Comparison of ENCODE assay signal across 18 cellular contexts in genomic region chr14:101830271-101830670, GRCh38.
DNase-seq lines count a peak whose midpoint lies in the region; ATAC-seq and TF ChIP-seq lines count a peak whose summit lies in the region.
"Had no signal": no experiment of that assay in that cellular context is flagged by ENCODE, and none has a peak within 500 bp of the region (broad histone marks: within the 10 kb centered on the region; RNA-seq: fewer than 3 reads in every experiment).

No MANE protein-coding gene starts in this region.

- intact Hi-C loops in left lung (cut with DNase I): no loop called here

- no peaks in the 10 kb centered on the region for H3K9me3 ChIP-seq in left lung
- H3K9me3 ChIP-seq: MG63 had no signal

- DNase-seq in activated T-cell treated with anti-CD3 and anti-CD28 coated beads, Interleukin-2, amount 50 U/mL, for 72 hours: no peak
- DNase-seq in activated T-cell treated with anti-CD3 and anti-CD28 coated beads for 4 hours (no peak), left lung (no peak), substantia nigra (lab: John Stamatoyannopoulos, UW) (peak in 19 of 49 donors; percentile 17 to 74 (median 38)), AG08396 (ENCODE audit: low spot score) (no peak), DMS153 (lab: John Stamatoyannopoulos, UW) (no peak)
- DNase-seq: activated CD4-positive, alpha-beta T cell treated with anti-CD3 and anti-CD28 coated beads, Interleukin-2, amount 50 U/mL, for 4 hours; activated naive CD4-positive, alpha-beta T cell; endodermal cell; H7; MG63; NCI-H187; NCI-H526; stimulated activated CD4-positive, alpha-beta T cell treated with anti-CD3 and anti-CD28 coated beads, Interleukin-2, amount 100 ng/mL, for 48 hours had no signal

- no peaks in the 10 kb centered on the region for H3K27me3 Mint-ChIP-seq in activated T-cell treated with anti-CD3 and anti-CD28 coated beads, Interleukin-2, amount 50 U/mL, for 72 hours (ENCODE audit: low read depth)
- H3K27me3 Mint-ChIP-seq in activated naive CD8-positive, alpha-beta T cell: no peaks in the 10 kb centered on the region
- H3K27me3 Mint-ChIP-seq: type B pancreatic cell had no signal

- no peaks in the 10 kb centered on the region for H3K9me3 Mint-ChIP-seq in activated T-cell treated with anti-CD3 and anti-CD28 coated beads, Interleukin-2, amount 50 U/mL, for 72 hours
- no peaks in the 10 kb centered on the region for H3K9me3 Mint-ChIP-seq in activated naive CD8-positive, alpha-beta T cell (ENCODE audit: low read depth)

- peaks cover 13 to 47% of the 10 kb centered on the region in 2 donors for H3K4me1 ChIP-seq in left lung

- no peaks in the 10 kb centered on the region for H3K27me3 ChIP-seq in left lung
- H3K27me3 ChIP-seq: MG63 had no signal

- peak overlapping the region; percentile 97 for H3K27ac Mint-ChIP-seq in activated T-cell treated with anti-CD3 and anti-CD28 coated beads, Interleukin-2, amount 50 U/mL, for 72 hours
- H3K27ac Mint-ChIP-seq in activated naive CD8-positive, alpha-beta T cell: peak overlapping the region; percentile 95
- H3K27ac Mint-ChIP-seq: type B pancreatic cell had no signal

- no peak for TF ChIP-seq CTCF in left lung (IDR thresholded peaks at IDR 0.05)

- peaks cover 12 to 40% of the 10 kb centered on the region in 2 donors for H3K36me3 Mint-ChIP-seq in activated T-cell treated with anti-CD3 and anti-CD28 coated beads, Interleukin-2, amount 50 U/mL, for 72 hours (ENCODE audit: insufficient read depth in 2 of 2)
- H3K36me3 Mint-ChIP-seq in activated naive CD8-positive, alpha-beta T cell: peaks cover 23% of the 10 kb centered on the region

- H3K27ac ChIP-seq in left lung (no peak overlapping the region), substantia nigra (ENCODE audit: low read depth, low read length, poor library complexity, severe bottlenecking) (peak overlapping the region; percentile 74)

- peaks cover 85% of the 10 kb centered on the region for H3K4me1 Mint-ChIP-seq in activated T-cell treated with anti-CD3 and anti-CD28 coated beads, Interleukin-2, amount 50 U/mL, for 72 hours (ENCODE audit: low read depth)
- peaks cover 93% of the 10 kb centered on the region for H3K4me1 Mint-ChIP-seq in activated naive CD8-positive, alpha-beta T cell (ENCODE audit: low read depth)

- peak overlapping the region in 1 of 2 donors; percentile 4 for H3K4me3 Mint-ChIP-seq in activated T-cell treated with anti-CD3 and anti-CD28 coated beads, Interleukin-2, amount 50 U/mL, for 72 hours
- peak overlapping the region; percentile 23 for H3K4me3 Mint-ChIP-seq in activated naive CD8-positive, alpha-beta T cell
- H3K4me3 Mint-ChIP-seq: endodermal cell, type B pancreatic cell had no signal

- no peak for ATAC-seq in activated T-cell treated with anti-CD3 and anti-CD28 coated beads, Interleukin-2, amount 50 U/mL, for 72 hours (replicated peaks in 1 of 2)
- peak; percentile 36 for ATAC-seq in left lung
- ATAC-seq in HG02571 (IDR thresholded peaks at IDR 0.05; ENCODE audit: unreplicated experiment): no peak

- H3K4me3 ChIP-seq in left lung: no peak overlapping the region
- H3K4me3 ChIP-seq: lung, MG63 had no signal

- H3K36me3 ChIP-seq in left lung: no peaks in the 10 kb centered on the region
- H3K36me3 ChIP-seq: MG63 had no signal
